1 cellular context compared by ENCODE assay signal in genomic region chr15:83053151-83053550, GRCh38.
TF ChIP-seq lines count a peak whose summit lies in the region.

No MANE protein-coding gene starts in this region.

TF ChIP-seq in HCT116, 20 proteins besides CTCF, POLR2A, EP300 and RAD21 (continued from another document):
- no peak for TF ChIP-seq REST (IDR thresholded peaks at IDR 0.05; ENCODE audit: low read depth)
- no peak for TF ChIP-seq SIN3A (IDR thresholded peaks at IDR 0.05; ENCODE audit: low read depth)
- no peak for TF ChIP-seq TCF7L2 (IDR thresholded peaks at IDR 0.05; ENCODE audit: borderline replicate concordance, extremely low read depth, insufficient read depth, insufficient read length)
- TF ChIP-seq ZNF274 (IDR thresholded peaks at IDR 0.05; ENCODE audit: low read depth, low read length) = no peak
- TF ChIP-seq CEBPB (IDR thresholded peaks at IDR 0.05; ENCODE audit: low read depth) = no peak
- TF ChIP-seq ZBTB33 (IDR thresholded peaks at IDR 0.05; ENCODE audit: extremely low read depth, insufficient replicate concordance, low read length) = no peak
- TF ChIP-seq EZH2 (IDR thresholded peaks at IDR 0.05) = no peak
